30 cellular contexts compared by ENCODE assay signal in genomic region chr20:37142708-37143107, GRCh38. TPM values are rescaled to one million over a fixed set of nuclear protein-coding genes. Genes with fewer than 3 reads are reported as not detected.
A peak's percentile ranks its signal among the peaks of the same experiment; 100 is the strongest.
DNase-seq lines count a peak whose midpoint lies in the region; ATAC-seq, FAIRE-seq and TF ChIP-seq lines count a peak whose summit lies in the region.
"Had no signal": no experiment of that assay in that cellular context is flagged by ENCODE, and none has a peak within 500 bp of the region (broad histone marks: within the 10 kb centered on the region; RNA-seq: fewer than 3 reads in every experiment).

No MANE protein-coding gene starts in this region.

- H3K36me3 Mint-ChIP-seq in astrocyte (ENCODE audit: low read depth, unreplicated experiment), result no peaks in the 10 kb centered on the region
- H3K36me3 Mint-ChIP-seq: activated naive CD8-positive, alpha-beta T cell treated with anti-CD3 and anti-CD28 coated beads, Interleukin-2, amount 10 ng/mL, durations not matched to agents 7 days and 5 days had no signal

- TF ChIP-seq CTCF in astrocyte (IDR thresholded peaks at IDR 0.05; ENCODE audit: insufficient read depth, low read depth, low read length) (no peak), left lung (IDR thresholded peaks at IDR 0.05) (no peak)

- no peak overlapping the region for H3K4me2 ChIP-seq in astrocyte (ENCODE audit: low read length)

- H3K4me1 ChIP-seq in astrocyte (ENCODE audit: insufficient read depth, low read length) (no peaks in the 10 kb centered on the region), left lung (no peaks in the 10 kb centered on the region)
- H3K4me1 ChIP-seq: BE2C, body of pancreas, prostate gland, testis, vagina had no signal

- H3K27me3 ChIP-seq in astrocyte (ENCODE audit: insufficient read depth, low read length) (no peaks in the 10 kb centered on the region), left lung (no peaks in the 10 kb centered on the region)
- H3K27me3 ChIP-seq: BE2C, body of pancreas, testis, vagina had no signal

- H3K4me1 Mint-ChIP-seq in astrocyte (ENCODE audit: low read depth, unreplicated experiment), result peaks cover 2% of the 10 kb centered on the region
- H3K4me1 Mint-ChIP-seq: activated CD4-positive, alpha-beta T cell treated with anti-CD3 and anti-CD28 coated beads for 36 hours; activated naive CD8-positive, alpha-beta T cell treated with anti-CD3 and anti-CD28 coated beads, Interleukin-2, amount 10 ng/mL, durations not matched to agents 7 days and 5 days had no signal

- H3K4me3 ChIP-seq in astrocyte (ENCODE audit: insufficient read depth, low read depth, low read length) (no peak overlapping the region), left lung (no peak overlapping the region)
- H3K4me3 ChIP-seq: body of pancreas, prostate gland, testis, vagina had no signal

- no peaks in the 10 kb centered on the region for H3K27me3 Mint-ChIP-seq in astrocyte (ENCODE audit: low read depth, unreplicated experiment)
- H3K27me3 Mint-ChIP-seq: activated CD4-positive, alpha-beta T cell treated with anti-CD3 and anti-CD28 coated beads for 36 hours; activated naive CD8-positive, alpha-beta T cell treated with anti-CD3 and anti-CD28 coated beads, Interleukin-2, amount 10 ng/mL, durations not matched to agents 7 days and 5 days had no signal

- peak; percentile 70 for DNase-seq in A172 (ENCODE audit: low spot score)
- DNase-seq in GM04504 (ENCODE audit: low read depth), result peak; percentile 28
- DNase-seq in astrocyte (ENCODE audit: low read depth), result peak; percentile 22
- DNase-seq in kidney glomerular epithelial cell (lab: John Stamatoyannopoulos, UW), result peak; percentile 38
- no peak for DNase-seq in NCI-H2196 (lab: John Stamatoyannopoulos, UW; ENCODE audit: unreplicated experiment)
- no peak for DNase-seq in activated naive CD4-positive, alpha-beta T cell (lab: John Stamatoyannopoulos, UW)
- DNase-seq in left lung, result no peak
- no peak for DNase-seq in HuH-7 (ENCODE audit: low spot score)
- DNase-seq: activated CD4-positive, alpha-beta T cell treated with anti-CD3 and anti-CD28 coated beads for 36 hours; activated CD8-positive, alpha-beta T cell treated with anti-CD3 and anti-CD28 coated beads, Interleukin-2, amount 10 ng/mL, durations not matched to agents 7 days and 5 days; activated naive CD8-positive, alpha-beta T cell treated with anti-CD3 and anti-CD28 coated beads, Interleukin-2, amount 10 ng/mL, durations not matched to agents 7 days and 5 days; activated T-cell treated with anti-CD3 and anti-CD28 coated beads for 4 hours; BE2C; body of pancreas; foreskin fibroblast; head of caudate nucleus; KBM-7; MM.1S; NCI-H1417; NCI-H2081 treated with DMSO at 0.1 percent for 48 hours; NCI-H446; NCI-H82; stimulated activated naive CD4-positive, alpha-beta T cell treated with Interleukin-2 at 50 U/mL for 16 hours; testis had no signal

- H3K79me2 ChIP-seq in astrocyte (ENCODE audit: insufficient read depth, low read length), result no peaks in the 10 kb centered on the region

- H3K9me3 ChIP-seq in astrocyte (ENCODE audit: insufficient read depth, low read depth, low read length) (no peaks in the 10 kb centered on the region), left lung (no peaks in the 10 kb centered on the region)
- H3K9me3 ChIP-seq: BE2C, body of pancreas, prostate gland, testis, vagina had no signal

- H3K36me3 ChIP-seq in astrocyte (ENCODE audit: insufficient read depth, low read length), result no peaks in the 10 kb centered on the region
- no peaks in the 10 kb centered on the region for H3K36me3 ChIP-seq in left lung
- H3K36me3 ChIP-seq: BE2C, prostate gland had no signal

- no peak for FAIRE-seq in astrocyte (lab: Jason Lieb, UNC)
- FAIRE-seq: A204.1 had no signal

- no peak overlapping the region for H2AFZ ChIP-seq in astrocyte (ENCODE audit: low read depth, low read length)

- H3K9me3 Mint-ChIP-seq in astrocyte (ENCODE audit: unreplicated experiment), result no peaks in the 10 kb centered on the region
- H3K9me3 Mint-ChIP-seq: activated naive CD8-positive, alpha-beta T cell treated with anti-CD3 and anti-CD28 coated beads, Interleukin-2, amount 10 ng/mL, durations not matched to agents 7 days and 5 days had no signal

- H3K27ac ChIP-seq in astrocyte (ENCODE audit: low read depth, low read length) (no peak overlapping the region), left lung (no peak overlapping the region)
- H3K27ac ChIP-seq: body of pancreas, epithelial cell of prostate, prostate gland, testis, vagina had no signal

- no peak overlapping the region for H3K9ac ChIP-seq in astrocyte (ENCODE audit: low read length)

- intact Hi-C loops in left lung (cut with DNase I), result no loop called here

- H3K27ac Mint-ChIP-seq in astrocyte (ENCODE audit: unreplicated experiment), result peak overlapping the region; percentile 87
- H3K27ac Mint-ChIP-seq: activated CD4-positive, alpha-beta T cell treated with anti-CD3 and anti-CD28 coated beads for 36 hours; activated CD8-positive, alpha-beta T cell treated with anti-CD3 and anti-CD28 coated beads, Interleukin-2, amount 10 ng/mL, durations not matched to agents 7 days and 5 days; activated naive CD8-positive, alpha-beta T cell treated with anti-CD3 and anti-CD28 coated beads, Interleukin-2, amount 10 ng/mL, durations not matched to agents 7 days and 5 days had no signal

- ATAC-seq in left lung, result no peak
- ATAC-seq: activated CD4-positive, alpha-beta T cell treated with anti-CD3 and anti-CD28 coated beads for 36 hours; activated CD8-positive, alpha-beta T cell treated with anti-CD3 and anti-CD28 coated beads, Interleukin-2, amount 10 ng/mL, durations not matched to agents 7 days and 5 days; body of pancreas; HCT116 had no signal

- H3K4me3 Mint-ChIP-seq in astrocyte (ENCODE audit: unreplicated experiment), result no peak overlapping the region
- H3K4me3 Mint-ChIP-seq: activated CD4-positive, alpha-beta T cell treated with anti-CD3 and anti-CD28 coated beads for 36 hours; activated CD8-positive, alpha-beta T cell treated with anti-CD3 and anti-CD28 coated beads, Interleukin-2, amount 10 ng/mL, durations not matched to agents 7 days and 5 days; activated naive CD8-positive, alpha-beta T cell treated with anti-CD3 and anti-CD28 coated beads, Interleukin-2, amount 10 ng/mL, durations not matched to agents 7 days and 5 days had no signal

- no peaks in the 10 kb centered on the region for H4K20me1 ChIP-seq in astrocyte (ENCODE audit: insufficient read depth, low read length)

RNA-seq across cellular contexts. Expression of gene RPN2, which starts 36.4 kb away (rescaled TPM):
- total RNA-seq in A172 (2014; rRNA removed; shearing (Covaris generic)), result 262 and 264 TPM in 2 replicates
- 259 and 290 TPM in 2 replicates for total RNA-seq in astrocyte
- 100 to 1,000 TPM; 222 to 269 TPM for total RNA-seq in left lung

RNA-seq across cellular contexts. Expression of gene MROH8, which starts 36.6 kb away (rescaled TPM):
- 1.3 and 9.3 TPM in 2 replicates for total RNA-seq in A172 (2014; rRNA removed; shearing (Covaris generic))
- total RNA-seq in astrocyte, result 1.2 and 1.3 TPM in 2 replicates
- 1 to 10 TPM; 1.8 to 2.2 TPM for total RNA-seq in left lung
- total RNA-seq: HT-29 had no signal

RNA-seq across cellular contexts. Expression of gene RBL1, which starts 46.9 kb away (rescaled TPM):
- 14.7 and 17.1 TPM in 2 replicates for total RNA-seq in A172 (2014; rRNA removed; shearing (Covaris generic))
- total RNA-seq in astrocyte, result 2.4 and 3.4 TPM in 2 replicates
- total RNA-seq in left lung, result 10 to 100 TPM in 1 of 2 donors, 1 to 10 TPM in 1; 9.8 to 13.4 TPM

Comparison
In these comparisons a context has a peak if more than half of its experiments do, and no peak if none do; other contexts are left out.
1. DNase-seq: peak in A172 (single experiment), GM04504 (single experiment), astrocyte (single experiment) and kidney glomerular epithelial cell (single experiment); none in NCI-H2196 (single experiment), activated naive CD4-positive, alpha-beta T cell (0 of 4), left lung (0 of 2) and HuH-7 (single experiment).